ENCODE assay signal across 14 cellular contexts in the genomic region with DNA sequence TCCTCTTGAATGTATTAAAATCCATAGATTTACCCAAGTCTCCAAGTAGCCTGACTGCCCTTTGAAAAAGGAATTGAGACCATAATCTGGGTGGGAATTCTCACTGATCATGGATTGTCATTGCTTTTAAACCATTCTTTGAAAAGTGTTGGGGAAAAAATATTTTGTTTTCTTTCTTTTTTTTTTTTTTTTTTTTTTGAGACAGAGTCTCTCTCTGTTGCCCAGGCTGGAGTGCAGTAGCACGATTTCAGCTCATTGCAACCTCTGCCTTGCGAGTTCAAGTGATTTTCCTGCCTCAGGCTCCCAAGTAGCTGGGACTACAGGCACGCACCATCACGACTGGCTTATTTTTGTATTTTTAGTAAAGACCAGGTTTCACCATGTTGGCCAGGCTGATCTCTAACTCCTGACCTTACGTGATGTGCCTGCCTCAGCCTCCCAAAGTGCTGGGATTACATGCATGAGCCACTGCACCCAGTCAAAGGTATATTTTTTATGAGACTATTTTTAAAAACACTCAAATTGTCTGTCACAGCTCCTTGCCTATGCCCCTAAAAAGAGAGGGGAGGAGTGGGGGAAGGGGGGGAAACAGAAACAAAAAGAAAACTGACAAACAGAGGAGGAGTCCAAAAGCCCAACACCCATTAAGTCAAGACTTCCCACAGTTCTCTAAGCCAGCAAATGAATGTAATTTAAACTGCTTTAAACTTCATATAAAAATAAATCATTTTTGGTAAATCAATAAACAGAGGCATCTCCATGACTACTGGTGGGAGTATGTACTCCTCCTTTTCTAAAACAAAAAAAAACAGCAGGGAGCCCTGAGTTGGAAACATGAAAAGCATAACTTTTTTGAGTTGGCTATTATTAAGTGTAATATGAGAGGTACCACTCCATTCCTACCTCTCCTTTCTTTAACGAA.
A peak's percentile ranks its signal among the peaks of the same experiment; 100 is the strongest.
DNase-seq lines count a peak whose midpoint lies in the region; TF ChIP-seq lines count a peak whose summit lies in the region.
"Had no signal": no experiment of that assay in that cellular context is flagged by ENCODE, and none has a peak within 500 bp of the region (broad histone marks: within the 10 kb centered on the region; RNA-seq: fewer than 3 reads in every experiment).

No MANE protein-coding gene starts in this region.

- H3K36me3 ChIP-seq in KMS-11 (ENCODE audit: insufficient read depth), result no peaks in the 10 kb centered on the region
- H3K36me3 ChIP-seq: sigmoid colon had no signal

- intact Hi-C loops in activated T-helper 2 cell treated with anti-CD3 and anti-CD28 coated beads, Interferon-gamma antibody, Interleukin-2, Interleukin-4, amounts not matched to agents 10 μg/mL and 5 μg/mL and 100 μg/mL, durations not matched to agents 14 hours and 24 hours and 36 hours (cut with micrococcal nuclease), result loop anchor here (1.0 to 5.0 kb wide), 4 partner anchors 30 to 625 kb away; partner anchors contain the start of gene ZNF184

- peaks cover 36% of the 10 kb centered on the region for H3K4me1 Mint-ChIP-seq in activated T-helper 2 cell treated with anti-CD3 and anti-CD28 coated beads, Interferon-gamma antibody, Interleukin-2, Interleukin-4, amounts not matched to agents 10 μg/mL and 5 μg/mL and 100 μg/mL, durations not matched to agents 14 hours and 24 hours and 36 hours (ENCODE audit: low read depth)
- peaks cover 21% of the 10 kb centered on the region for H3K4me1 Mint-ChIP-seq in neural crest cell

- H3K4me3 ChIP-seq in GM08714 (ENCODE audit: low read length) (peak overlapping the region; percentile 41), KMS-11 (IDR thresholded peaks at IDR 0.05; ENCODE audit: insufficient read depth, low read depth, low read length) (no peak overlapping the region)

- peak overlapping the region; percentile 94 for H3K4me2 ChIP-seq in KMS-11

- H2AFZ ChIP-seq in KMS-11 (ENCODE audit: low read depth), result peak overlapping the region; percentile 54; the same call in 1 of the 2 replicates

- TF ChIP-seq CTCF in KMS-11 (conservative IDR thresholded peaks at IDR 0.05; ENCODE audit: low read depth, low read length) (no peak), neural crest cell (conservative IDR thresholded peaks at IDR 0.05) (no peak), GM13977 (IDR thresholded peaks at IDR 0.05; ENCODE audit: extremely low read depth, insufficient read depth, missing control alignments) (no peak)

- no peaks in the 10 kb centered on the region for H4K20me1 ChIP-seq in KMS-11 (ENCODE audit: insufficient read depth)

- peak overlapping the region; percentile 84 for H3K4me3 Mint-ChIP-seq in activated T-helper 2 cell treated with anti-CD3 and anti-CD28 coated beads, Interferon-gamma antibody, Interleukin-2, Interleukin-4, amounts not matched to agents 10 μg/mL and 5 μg/mL and 100 μg/mL, durations not matched to agents 14 hours and 24 hours and 36 hours (ENCODE audit: low read depth)
- H3K4me3 Mint-ChIP-seq in neural crest cell, result peak overlapping the region; percentile 92

- no peaks in the 10 kb centered on the region for H3K27me3 ChIP-seq in KMS-11 (ENCODE audit: insufficient read depth, low read depth)
- H3K27me3 ChIP-seq: sigmoid colon had no signal

- no peak for DNase-seq in activated T-helper 2 cell treated with anti-CD3 and anti-CD28 coated beads, Interferon-gamma antibody, Interleukin-2, Interleukin-4, amounts not matched to agents 10 μg/mL and 5 μg/mL and 100 μg/mL, durations not matched to agents 14 hours and 24 hours and 36 hours (ENCODE audit: low spot score)
- DNase-seq in neural crest cell (ENCODE audit: low read depth, low spot score) (no peak), GM13977 (ENCODE audit: low spot score) (no peak), epidermal melanocyte (ENCODE audit: insufficient read length, low spot score) (no peak), NOMO-1 treated with dmso at 0.1 percent for 144 hours (lab: John Stamatoyannopoulos, UW; ENCODE audit: unreplicated experiment) (no peak)
- DNase-seq: activated CD4-positive, alpha-beta T cell treated with anti-CD3 and anti-CD28 coated beads, Interleukin-2, amount 50 U/mL, for 1 hour; activated naive CD4-positive, alpha-beta T cell treated with anti-CD3 and anti-CD28 coated beads for 36 hours; central memory CD4-positive, alpha-beta T cell; kidney glomerular epithelial cell; naive thymus-derived CD8-positive, alpha-beta T cell; stimulated activated naive CD8-positive, alpha-beta T cell treated with anti-CD3 and anti-CD28 coated beads, Interleukin-15, amount 100 ng/mL, for 72 hours had no signal

- H3K4me1 ChIP-seq in KMS-11 (ENCODE audit: low read depth, poor library complexity, severe bottlenecking), result peaks cover 31% of the 10 kb centered on the region

- H3K36me3 Mint-ChIP-seq in activated T-helper 2 cell treated with anti-CD3 and anti-CD28 coated beads, Interferon-gamma antibody, Interleukin-2, Interleukin-4, amounts not matched to agents 10 μg/mL and 5 μg/mL and 100 μg/mL, durations not matched to agents 14 hours and 24 hours and 36 hours (ENCODE audit: low read depth), result no peaks in the 10 kb centered on the region
- H3K36me3 Mint-ChIP-seq in neural crest cell (ENCODE audit: low read depth), result no peaks in the 10 kb centered on the region

- H3K9me3 Mint-ChIP-seq in activated T-helper 2 cell treated with anti-CD3 and anti-CD28 coated beads, Interferon-gamma antibody, Interleukin-2, Interleukin-4, amounts not matched to agents 10 μg/mL and 5 μg/mL and 100 μg/mL, durations not matched to agents 14 hours and 24 hours and 36 hours, result no peaks in the 10 kb centered on the region
- peaks cover 2% of the 10 kb centered on the region for H3K9me3 Mint-ChIP-seq in neural crest cell
- H3K9me3 Mint-ChIP-seq: activated naive CD4-positive, alpha-beta T cell treated with anti-CD3 and anti-CD28 coated beads for 36 hours; naive thymus-derived CD8-positive, alpha-beta T cell; stimulated activated naive CD8-positive, alpha-beta T cell treated with anti-CD3 and anti-CD28 coated beads, Interleukin-15, amount 100 ng/mL, for 72 hours had no signal

- peak overlapping the region; percentile 91 for H3K27ac Mint-ChIP-seq in activated T-helper 2 cell treated with anti-CD3 and anti-CD28 coated beads, Interferon-gamma antibody, Interleukin-2, Interleukin-4, amounts not matched to agents 10 μg/mL and 5 μg/mL and 100 μg/mL, durations not matched to agents 14 hours and 24 hours and 36 hours
- no peak overlapping the region for H3K27ac Mint-ChIP-seq in neural crest cell (ENCODE audit: unreplicated experiment)

- peaks cover 50% of the 10 kb centered on the region for H3K79me2 ChIP-seq in KMS-11 (ENCODE audit: insufficient read depth, low read depth)

- H3K9ac ChIP-seq in KMS-11, result peak overlapping the region; percentile 100

- no peaks in the 10 kb centered on the region for H3K27me3 Mint-ChIP-seq in activated T-helper 2 cell treated with anti-CD3 and anti-CD28 coated beads, Interferon-gamma antibody, Interleukin-2, Interleukin-4, amounts not matched to agents 10 μg/mL and 5 μg/mL and 100 μg/mL, durations not matched to agents 14 hours and 24 hours and 36 hours (ENCODE audit: low read depth)
- peaks cover 2% of the 10 kb centered on the region for H3K27me3 Mint-ChIP-seq in neural crest cell (ENCODE audit: low read depth)
- H3K27me3 Mint-ChIP-seq: naive thymus-derived CD8-positive, alpha-beta T cell; stimulated activated naive CD8-positive, alpha-beta T cell treated with anti-CD3 and anti-CD28 coated beads, Interleukin-15, amount 100 ng/mL, for 72 hours had no signal

- in situ Hi-C loops in GM13977 (cut with MboI; ENCODE audit: low pct_unique_long_range_greater_than_20kb, low sequenced_read_pairs, unreplicated experiment), result no loop called here

- peak overlapping the region; percentile 99 for H3K27ac ChIP-seq in KMS-11
